In genomic region chr1:21333824-21334213, GRCh38 we compare ENCODE assay signal across 9 cellular contexts. TPM values are rescaled to one million over a fixed set of nuclear protein-coding genes. Genes with fewer than 3 reads are reported as not detected.
A peak's percentile ranks its signal among the peaks of the same experiment; 100 is the strongest.
DNase-seq lines count a peak whose midpoint lies in the region; ATAC-seq, FAIRE-seq and TF ChIP-seq lines count a peak whose summit lies in the region.
"Had no signal": no experiment of that assay in that cellular context is flagged by ENCODE, and none has a peak within 500 bp of the region (broad histone marks: within the 10 kb centered on the region; RNA-seq: fewer than 3 reads in every experiment).

No MANE protein-coding gene starts in this region.

- no peak for ATAC-seq in activated CD8-positive, alpha-beta memory T cell treated with anti-CD3 and anti-CD28 coated beads, Interleukin-2, amount 10 ng/mL, durations not matched to agents 7 days and 5 days
- no peak for ATAC-seq in activated T-helper 17 cell treated with anti-CD3 and anti-CD28 coated beads, Interleukin-2, amount 50 U/mL, for 72 hours (replicated peaks)
- ATAC-seq in HepG2 (no peak), thoracic aorta (ENCODE audit: insufficient number of reproducible peaks, low FRiP score, low read depth) (no peak), HG03108 (IDR thresholded peaks at IDR 0.05; ENCODE audit: unreplicated experiment) (no peak)

- TF ChIP-seq POLR2A in HepG2 (IDR thresholded peaks at IDR 0.05; ENCODE audit: insufficient read depth in 1 of 2, low read depth in 2 of 2, low read length in 2 of 2), result no peak

- H3K36me3 Mint-ChIP-seq in activated CD8-positive, alpha-beta memory T cell treated with anti-CD3 and anti-CD28 coated beads, Interleukin-2, amount 10 ng/mL, durations not matched to agents 7 days and 5 days, result peaks cover 13% of the 10 kb centered on the region
- peaks cover 77% of the 10 kb centered on the region for H3K36me3 Mint-ChIP-seq in activated T-helper 17 cell treated with anti-CD3 and anti-CD28 coated beads, Interleukin-2, amount 50 U/mL, for 72 hours (ENCODE audit: low read depth)

- H3K27me3 ChIP-seq in HepG2 (ENCODE audit: control insufficient read depth in 1 of 2, insufficient read depth in 2 of 2, low read length in 2 of 2) (no peaks in the 10 kb centered on the region), thoracic aorta (replicated peaks; ENCODE audit: insufficient read depth) (no peaks in the 10 kb centered on the region)

- peaks cover 82% of the 10 kb centered on the region for H3K4me1 Mint-ChIP-seq in activated CD8-positive, alpha-beta memory T cell treated with anti-CD3 and anti-CD28 coated beads, Interleukin-2, amount 10 ng/mL, durations not matched to agents 7 days and 5 days
- H3K4me1 Mint-ChIP-seq in activated T-helper 17 cell treated with anti-CD3 and anti-CD28 coated beads, Interleukin-2, amount 50 U/mL, for 72 hours, result peaks cover 52% of the 10 kb centered on the region

- in situ Hi-C loops in HepG2 (cut with HindIII; ENCODE audit: extremely low pct_ligation_motif_present, low pct_unique_long_range_greater_than_20kb), result no loop called here

- WGBS in HepG2 (ENCODE audit: low lambda C conversion rate), result 75% methylated on average over 5 of the region's 5 CpGs

- H3K9me3 Mint-ChIP-seq in activated CD8-positive, alpha-beta memory T cell treated with anti-CD3 and anti-CD28 coated beads, Interleukin-2, amount 10 ng/mL, durations not matched to agents 7 days and 5 days (ENCODE audit: low read depth), result no peaks in the 10 kb centered on the region
- H3K9me3 Mint-ChIP-seq in activated T-helper 17 cell treated with anti-CD3 and anti-CD28 coated beads, Interleukin-2, amount 50 U/mL, for 72 hours, result no peaks in the 10 kb centered on the region

- H3K4me1 ChIP-seq in HepG2 (ENCODE audit: insufficient read depth, low read length) (peaks cover 94% of the 10 kb centered on the region), thoracic aorta (ENCODE audit: control insufficient read depth in 1 of 2, low read depth in 2 of 2) (peaks cover 66 to 95% of the 10 kb centered on the region in 2 donors)

- no peak overlapping the region for H3K9ac ChIP-seq in HepG2 (ENCODE audit: insufficient read depth, low read depth, low read length)

- H3K4me3 Mint-ChIP-seq in activated CD8-positive, alpha-beta memory T cell treated with anti-CD3 and anti-CD28 coated beads, Interleukin-2, amount 10 ng/mL, durations not matched to agents 7 days and 5 days, result peak overlapping the region; percentile 70
- peak overlapping the region; percentile 95 for H3K4me3 Mint-ChIP-seq in activated T-helper 17 cell treated with anti-CD3 and anti-CD28 coated beads, Interleukin-2, amount 50 U/mL, for 72 hours

- no peaks in the 10 kb centered on the region for H3K36me3 ChIP-seq in HepG2 (replicated peaks in 1 of 2; ENCODE audit: control insufficient read depth in 1 of 2, insufficient read depth in 2 of 2, low read length in 2 of 2)
- H3K36me3 ChIP-seq in thoracic aorta, result no peaks in the 10 kb centered on the region

- H4K20me1 ChIP-seq in HepG2 (ENCODE audit: insufficient read depth, low read length), result peaks cover 3% of the 10 kb centered on the region; the same call in 1 of the 2 replicates

- peak overlapping the region; percentile 93 for H3K4me2 ChIP-seq in HepG2 (ENCODE audit: low read depth, low read length)

- peaks cover 18% of the 10 kb centered on the region for H3K79me2 ChIP-seq in HepG2 (ENCODE audit: insufficient read depth, low read length)

- no peak for DNase-seq in activated CD8-positive, alpha-beta memory T cell treated with anti-CD3 and anti-CD28 coated beads, Interleukin-2, amount 10 ng/mL, durations not matched to agents 7 days and 5 days
- DNase-seq in activated CD8-positive, alpha-beta memory T cell treated with anti-CD3 and anti-CD28 coated beads, Interleukin-2, amount 50 U/mL, for 4 hours, result no peak
- DNase-seq in HepG2 (ENCODE audit: low spot score) (no peak), thoracic aorta (ENCODE audit: low spot score) (no peak), C1 segment of cervical spinal cord (lab: John Stamatoyannopoulos, UW) (no peak), HUDEP-2 (lab: John Stamatoyannopoulos, UW; ENCODE audit: unreplicated experiment in 76 of 76) (no peak)
- DNase-seq: NCI-H2171 treated with DMSO at 0.1 percent for 48 hours had no signal

- H3K27ac ChIP-seq in HepG2 (ENCODE audit: extremely low read length, insufficient read depth, low read length), result peak overlapping the region; percentile 25
- H3K27ac ChIP-seq in thoracic aorta, result peak overlapping the region; percentile 91 to 92

- H3K9me3 ChIP-seq in HepG2 (ENCODE audit: low read length), result no peaks in the 10 kb centered on the region
- H3K9me3 ChIP-seq in thoracic aorta, result no peaks in the 10 kb centered on the region

- H3K27me3 Mint-ChIP-seq in activated CD8-positive, alpha-beta memory T cell treated with anti-CD3 and anti-CD28 coated beads, Interleukin-2, amount 10 ng/mL, durations not matched to agents 7 days and 5 days, result no peaks in the 10 kb centered on the region
- H3K27me3 Mint-ChIP-seq in activated T-helper 17 cell treated with anti-CD3 and anti-CD28 coated beads, Interleukin-2, amount 50 U/mL, for 72 hours, result no peaks in the 10 kb centered on the region

- TF ChIP-seq RAD21 in HepG2 (CRISPR knock-in tag; IDR thresholded peaks at IDR 0.05), result no peak

- TF ChIP-seq CTCF in HepG2 (CRISPR knock-in tag; IDR thresholded peaks at IDR 0.05) (no peak), thoracic aorta (IDR thresholded peaks at IDR 0.05) (no peak)

- no TSS peak for BruUV-seq in HepG2 (replicated peaks; lab: Mats Ljungman, UMichigan)

- CTCF ChIA-PET in activated CD8-positive, alpha-beta memory T cell treated with anti-CD3 and anti-CD28 coated beads, Interleukin-2, amount 10 ng/mL, durations not matched to agents 7 days and 5 days (lab: Charles Lee), result interaction anchor here (0.7 to 3.9 kb wide), 16 partner anchors 9 to 547 kb away, joined by 3 to 29 read pairs (median 6); partner anchors contain the start of gene HP1BP3
- CTCF ChIA-PET in HepG2 (lab: Yijun Ruan, JAX; ENCODE audit: low intra/inter-chr PET ratio, low total read pairs), result interaction anchor here (1.4 to 2.1 kb wide), 2 partner anchors 31 to 79 kb away, joined by 6 to 7 read pairs; no protein-coding TSS in a partner anchor

- POLR2A ChIA-PET in HepG2 (lab: Yijun Ruan, JAX), result interaction anchor here (0.6 to 4.3 kb wide), 8 partner anchors 10 to 86 kb away, joined by 3 to 28 read pairs (median 4); no protein-coding TSS in a partner anchor

- no peak for FAIRE-seq in HepG2 (lab: Jason Lieb, UNC)

- intact Hi-C loops in HepG2 (cut with micrococcal nuclease; ENCODE audit: unreplicated experiment), result no loop called here

- H2AFZ ChIP-seq in HepG2 (ENCODE audit: low read length), result no peak overlapping the region

- H3K4me3 ChIP-seq in HepG2 (replicated peaks in 1 of 3; ENCODE audit: insufficient read depth in 1 of 3, low read depth in 2 of 3, low read length in 3 of 3) (peak overlapping the region; percentile 62 to 78 (median 69); a peak in 5 of 6 replicates), thoracic aorta (peak overlapping the region; percentile 69)

- TF ChIP-seq EP300 in HepG2 (IDR thresholded peaks at IDR 0.05; ENCODE audit: low read depth in 2 of 2, low read length in 2 of 2) (no peak), HepG2 (CRISPR knock-in tag; IDR thresholded peaks at IDR 0.05; ENCODE audit: borderline replicate concordance) (no peak)

- H3K27ac Mint-ChIP-seq in activated CD8-positive, alpha-beta memory T cell treated with anti-CD3 and anti-CD28 coated beads, Interleukin-2, amount 10 ng/mL, durations not matched to agents 7 days and 5 days, result peak overlapping the region; percentile 94
- peak overlapping the region; percentile 97 for H3K27ac Mint-ChIP-seq in activated T-helper 17 cell treated with anti-CD3 and anti-CD28 coated beads, Interleukin-2, amount 50 U/mL, for 72 hours

RNA-seq across cellular contexts. Expression of gene ECE1, which starts 43.6 kb away (rescaled TPM):
- 10 to 100 TPM; 46.6 to 87.5 TPM for total RNA-seq in activated CD8-positive, alpha-beta memory T cell treated with anti-CD3 and anti-CD28 coated beads, Interleukin-2, amount 10 ng/mL, durations not matched to agents 7 days and 5 days
- 100 to 1,000 TPM in 1 of 2 donors, 10 to 100 TPM in 1; 75.4 to 219 TPM for total RNA-seq in activated T-helper 17 cell treated with anti-CD3 and anti-CD28 coated beads, Interleukin-2, amount 50 U/mL, for 72 hours
- total RNA-seq in HepG2 (2016; rRNA removed; fragmentation: Illumina TruSeq; extraction: Trizol), result 11.1 and 21.2 TPM in 2 replicates
- total RNA-seq in HepG2 (2016; cell fraction: cytosol; rRNA removed; fragmentation: Illumina TruSeq; extraction: Trizol; ENCODE audit: low read depth), result 3.1 and 4.6 TPM in 2 replicates
- total RNA-seq in HepG2 (2016; cell fraction: insoluble cytoplasmic fraction; rRNA removed; fragmentation: Illumina TruSeq; extraction: Trizol), result 8.0 and 21.1 TPM in 2 replicates
- 5.2 and 6.6 TPM in 2 replicates for total RNA-seq in HepG2 (2016; cell fraction: membrane; rRNA removed; fragmentation: Illumina TruSeq; extraction: Trizol)
- 18.9 and 25.8 TPM in 2 replicates for total RNA-seq in HepG2 (2016; cell fraction: nucleus; rRNA removed; fragmentation: Illumina TruSeq; extraction: Trizol)
- polyA plus RNA-seq in HepG2 (2011; rRNA removed), result 13.5 and 17.0 TPM in 2 replicates
- 7.9 and 8.8 TPM in 2 replicates for polyA plus RNA-seq in HepG2 (2011; cell fraction: cytosol; rRNA removed)
- 20.3 and 20.8 TPM in 2 replicates for polyA plus RNA-seq in HepG2 (2011; cell fraction: nucleus; rRNA removed)
- polyA plus RNA-seq in HepG2 (2012), result 23.5 and 24.3 TPM in 2 replicates
- polyA plus RNA-seq in HepG2 (2016; cell fraction: cytosol; fragmentation: Illumina TruSeq; extraction: Trizol; ENCODE audit: low read depth), result 1.8 TPM in 2 replicates
- polyA plus RNA-seq in HepG2 (2016; cell fraction: insoluble cytoplasmic fraction; fragmentation: Illumina TruSeq; extraction: Trizol; ENCODE audit: low read depth), result 8.3 and 10.9 TPM in 2 replicates
- polyA plus RNA-seq in HepG2 (2016; cell fraction: membrane; fragmentation: Illumina TruSeq; extraction: Trizol; ENCODE audit: low read depth), result 2.8 and 3.4 TPM in 2 replicates
- 36.4 and 38.3 TPM in 2 replicates for polyA plus RNA-seq in HepG2 (2016; cell fraction: nucleus; fragmentation: Illumina TruSeq; extraction: Trizol; ENCODE audit: insufficient read depth, low read depth)
- polyA minus RNA-seq in HepG2 (2011; rRNA and poly(A)+ RNA removed; ENCODE audit: low replicate concordance), result 34.0 and 41.6 TPM in 2 replicates
- polyA minus RNA-seq in HepG2 (2011; cell fraction: cytosol; rRNA and poly(A)+ RNA removed), result 9.9 and 11.8 TPM in 2 replicates
- 11.3 and 11.4 TPM in 2 replicates for polyA minus RNA-seq in HepG2 (2011; cell fraction: nucleus; rRNA and poly(A)+ RNA removed)
- 100 to 1,000 TPM; 103 to 124 TPM for total RNA-seq in thoracic aorta
